Comparison of ENCODE assay signal across 1 cellular context in genomic region chr2:138499684-138500083, GRCh38.
TF ChIP-seq lines count a peak whose summit lies in the region.

No MANE protein-coding gene starts in this region.

TF ChIP-seq in WTC11, 78 proteins besides CTCF, POLR2A, EP300 and RAD21 (continued from another document):
- TF ChIP-seq PRDM15 (CRISPR knock-in tag; IDR thresholded peaks at IDR 0.05) (no peak), CBFB (CRISPR knock-in tag; IDR thresholded peaks at IDR 0.05; ENCODE audit: low read depth) (no peak), ZNF423 (CRISPR knock-in tag; IDR thresholded peaks at IDR 0.05) (no peak), ZNF138 (CRISPR knock-in tag; conservative IDR thresholded peaks at IDR 0.05) (no peak), ATF6 (CRISPR knock-in tag; IDR thresholded peaks at IDR 0.05) (no peak), ERG (CRISPR knock-in tag; IDR thresholded peaks at IDR 0.05) (no peak), HMGA2 (CRISPR knock-in tag; IDR thresholded peaks at IDR 0.05) (no peak), TEAD1 (CRISPR knock-in tag; IDR thresholded peaks at IDR 0.05) (no peak), RORB (CRISPR knock-in tag; IDR thresholded peaks at IDR 0.05) (no peak), GRHL2 (CRISPR knock-in tag; IDR thresholded peaks at IDR 0.05; ENCODE audit: insufficient replicate concordance, severe bottlenecking) (no peak), CREM (CRISPR knock-in tag; IDR thresholded peaks at IDR 0.05) (no peak), MAX (CRISPR knock-in tag; IDR thresholded peaks at IDR 0.05) (no peak)
TF ChIP-seq in WTC11: peak in this region for 0.
